ENCODE assay signal across 23 cellular contexts in genomic region chr2:71250945-71251344, GRCh38.
"Had no signal": no experiment of that assay in that cellular context is flagged by ENCODE, and none has a peak within 500 bp of the region (broad histone marks: within the 10 kb centered on the region; RNA-seq: fewer than 3 reads in every experiment).

No MANE protein-coding gene starts in this region.

- DNase-seq: activated B cell treated with CpG ODN at 0.5 μM for 24 hours; activated CD4-positive, alpha-beta memory T cell treated with anti-CD3 and anti-CD28 coated beads, Interleukin-2, amount 10 ng/mL, durations not matched to agents 7 days and 5 days; activated CD4-positive, alpha-beta T cell treated with anti-CD3 and anti-CD28 coated beads, Interleukin-2, amount 10 ng/mL, durations not matched to agents 7 days and 5 days; activated gamma-delta T cell treated with Interleukin-2 at 50 U/mL for 16 hours; activated naive CD4-positive, alpha-beta T cell treated with anti-CD3 and anti-CD28 coated beads, Interleukin-2, amount 10 ng/mL, durations not matched to agents 7 days and 5 days; activated naive CD8-positive, alpha-beta T cell treated with anti-CD3 and anti-CD28 coated beads for 36 hours; activated T-cell treated with anti-CD3 and anti-CD28 coated beads, Interleukin-2, amount 50 U/mL, for 72 hours; brain microvascular endothelial cell; cerebellar nuclear complex; Karpas-422; MM.1S; NCI-H1105 treated with DMSO at 0.1 percent for 48 hours; NCI-H1436 treated with DMSO at 0.1 percent for 48 hours; NCI-H1930; NCI-H2171; NCI-H226; NCI-H526; PC-3; SHP77 treated with DMSO at 0.1 percent for 48 hours; T-helper 17 cell; T-helper 9 cell had no signal

- ATAC-seq: activated T-cell treated with anti-CD3 and anti-CD28 coated beads, Interleukin-2, amount 50 U/mL, for 72 hours; PC-3; T-helper 17 cell had no signal

- H3K27me3 ChIP-seq: brain microvascular endothelial cell, cardiac muscle cell had no signal

- H3K4me3 Mint-ChIP-seq: activated B cell treated with CpG ODN at 0.5 μM for 24 hours; activated CD4-positive, alpha-beta memory T cell treated with anti-CD3 and anti-CD28 coated beads, Interleukin-2, amount 10 ng/mL, durations not matched to agents 7 days and 5 days; activated CD4-positive, alpha-beta T cell treated with anti-CD3 and anti-CD28 coated beads, Interleukin-2, amount 10 ng/mL, durations not matched to agents 7 days and 5 days; activated naive CD4-positive, alpha-beta T cell treated with anti-CD3 and anti-CD28 coated beads, Interleukin-2, amount 10 ng/mL, durations not matched to agents 7 days and 5 days; activated naive CD8-positive, alpha-beta T cell treated with anti-CD3 and anti-CD28 coated beads for 36 hours; activated T-cell treated with anti-CD3 and anti-CD28 coated beads, Interleukin-2, amount 50 U/mL, for 72 hours; T-helper 17 cell had no signal

- H3K9me3 Mint-ChIP-seq: activated CD4-positive, alpha-beta memory T cell treated with anti-CD3 and anti-CD28 coated beads, Interleukin-2, amount 10 ng/mL, durations not matched to agents 7 days and 5 days; activated CD4-positive, alpha-beta T cell treated with anti-CD3 and anti-CD28 coated beads, Interleukin-2, amount 10 ng/mL, durations not matched to agents 7 days and 5 days; activated naive CD4-positive, alpha-beta T cell treated with anti-CD3 and anti-CD28 coated beads, Interleukin-2, amount 10 ng/mL, durations not matched to agents 7 days and 5 days; activated T-helper 2 cell treated with anti-CD3 and anti-CD28 coated beads, Interferon-gamma antibody, Interleukin-2, Interleukin-4, amounts not matched to agents 10 μg/mL and 5 μg/mL and 100 μg/mL, durations not matched to agents 14 hours and 24 hours and 36 hours had no signal

- H3K27ac ChIP-seq: brain microvascular endothelial cell, cardiac muscle cell had no signal

- H3K4me1 Mint-ChIP-seq: activated CD4-positive, alpha-beta memory T cell treated with anti-CD3 and anti-CD28 coated beads, Interleukin-2, amount 10 ng/mL, durations not matched to agents 7 days and 5 days; activated CD4-positive, alpha-beta T cell treated with anti-CD3 and anti-CD28 coated beads, Interleukin-2, amount 10 ng/mL, durations not matched to agents 7 days and 5 days; activated naive CD4-positive, alpha-beta T cell treated with anti-CD3 and anti-CD28 coated beads, Interleukin-2, amount 10 ng/mL, durations not matched to agents 7 days and 5 days; activated naive CD8-positive, alpha-beta T cell treated with anti-CD3 and anti-CD28 coated beads for 36 hours; T-helper 17 cell had no signal

- H3K27ac Mint-ChIP-seq: activated B cell treated with CpG ODN at 0.5 μM for 24 hours; activated CD4-positive, alpha-beta memory T cell treated with anti-CD3 and anti-CD28 coated beads, Interleukin-2, amount 10 ng/mL, durations not matched to agents 7 days and 5 days; activated CD4-positive, alpha-beta T cell treated with anti-CD3 and anti-CD28 coated beads, Interleukin-2, amount 10 ng/mL, durations not matched to agents 7 days and 5 days; activated naive CD4-positive, alpha-beta T cell treated with anti-CD3 and anti-CD28 coated beads, Interleukin-2, amount 10 ng/mL, durations not matched to agents 7 days and 5 days; activated naive CD8-positive, alpha-beta T cell treated with anti-CD3 and anti-CD28 coated beads for 36 hours; activated T-cell treated with anti-CD3 and anti-CD28 coated beads, Interleukin-2, amount 50 U/mL, for 72 hours; activated T-helper 2 cell treated with anti-CD3 and anti-CD28 coated beads, Interferon-gamma antibody, Interleukin-2, Interleukin-4, amounts not matched to agents 10 μg/mL and 5 μg/mL and 100 μg/mL, durations not matched to agents 14 hours and 24 hours and 36 hours; T-helper 17 cell had no signal

- H3K36me3 Mint-ChIP-seq: activated naive CD4-positive, alpha-beta T cell treated with anti-CD3 and anti-CD28 coated beads, Interleukin-2, amount 10 ng/mL, durations not matched to agents 7 days and 5 days; activated naive CD8-positive, alpha-beta T cell treated with anti-CD3 and anti-CD28 coated beads for 36 hours had no signal

- H3K36me3 ChIP-seq: brain microvascular endothelial cell, cardiac muscle cell had no signal

- H3K4me3 ChIP-seq: cardiac muscle cell had no signal
